Comparison of ENCODE assay signal across 11 cellular contexts in the genomic region with DNA sequence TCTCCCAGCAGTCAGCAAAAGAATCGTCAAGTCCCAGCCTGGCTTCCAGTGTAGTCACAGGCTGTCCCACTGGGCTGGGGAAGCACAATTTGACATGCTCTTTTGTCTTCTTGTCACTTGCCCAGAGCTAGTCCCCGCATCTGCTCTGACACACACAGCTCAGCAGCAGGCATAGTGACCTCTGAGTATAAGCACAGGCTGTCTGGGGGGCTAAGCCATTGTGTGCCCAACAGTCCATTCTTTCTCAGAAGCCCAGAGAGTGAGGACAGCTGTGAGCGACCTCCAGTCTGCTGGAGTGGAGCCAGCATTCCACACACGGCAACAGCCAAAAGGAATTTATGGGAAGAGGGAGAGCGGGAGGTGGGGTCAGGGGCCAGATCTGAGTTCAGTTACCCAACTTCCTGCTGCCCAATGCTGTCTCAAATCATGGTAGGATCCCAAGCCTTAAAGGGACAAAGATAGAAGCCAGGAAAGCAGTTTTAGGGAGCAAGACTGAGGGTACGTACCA. TPM values are rescaled to one million over a fixed set of nuclear protein-coding genes. Genes with fewer than 3 reads are reported as not detected.
DNase-seq lines count a peak whose midpoint lies in the region; ATAC-seq, FAIRE-seq and TF ChIP-seq lines count a peak whose summit lies in the region.
"Had no signal": no experiment of that assay in that cellular context is flagged by ENCODE, and none has a peak within 500 bp of the region (broad histone marks: within the 10 kb centered on the region; RNA-seq: fewer than 3 reads in every experiment).

No MANE protein-coding gene starts in this region.

- H4K20me1 ChIP-seq in HepG2 (ENCODE audit: insufficient read depth, low read length), result no peaks in the 10 kb centered on the region

- intact Hi-C loops in Right ventricle myocardium inferior (cut with DNase I), result no loop called here
- intact Hi-C loops in HepG2 (cut with micrococcal nuclease; ENCODE audit: unreplicated experiment), result loop anchor here (2.0 kb wide), 1 partner anchor 71 kb away; no protein-coding TSS in a partner anchor

- POLR2A ChIA-PET in HepG2 (lab: Yijun Ruan, JAX), result interaction anchor here (1.8 kb wide), 1 partner anchor 60 kb away, joined by 5 read pairs; a partner anchor contains a TSS

- no peak overlapping the region for H3K4me3 ChIP-seq in right atrium auricular region
- H3K4me3 ChIP-seq in HepG2 (replicated peaks in 1 of 3; ENCODE audit: insufficient read depth in 1 of 3, low read depth in 2 of 3, low read length in 3 of 3), result peak overlapping the region in 2 of 3 experiments; percentile 18 to 44; a peak in 3 of 6 replicates

- CTCF ChIA-PET in HepG2 (lab: Yijun Ruan, JAX; ENCODE audit: low intra/inter-chr PET ratio, low total read pairs), result interaction anchor here (1.0 kb wide), 1 partner anchor 125 kb away, joined by 3 read pairs; no protein-coding TSS in a partner anchor

- H3K4me2 ChIP-seq in HepG2 (ENCODE audit: low read depth, low read length), result peak overlapping the region; percentile 71

- H2AFZ ChIP-seq in HepG2 (ENCODE audit: low read length), result peak overlapping the region; percentile 45

- no peak overlapping the region for H3K27ac Mint-ChIP-seq in stimulated activated effector memory CD8-positive, alpha-beta T cell treated with anti-CD3 and anti-CD28 coated beads, Interleukin-12 subunit alpha, Interleukin-12 subunit beta, amount 100 ng/mL, for 72 hours
- H3K27ac Mint-ChIP-seq: B cell had no signal

- H3K9me3 Mint-ChIP-seq in stimulated activated effector memory CD8-positive, alpha-beta T cell treated with anti-CD3 and anti-CD28 coated beads, Interleukin-12 subunit alpha, Interleukin-12 subunit beta, amount 100 ng/mL, for 72 hours, result no peaks in the 10 kb centered on the region

- ATAC-seq in Right ventricle myocardium inferior, result peak; percentile 50
- peak; percentile 92 for ATAC-seq in HepG2
- no peak for ATAC-seq in stimulated activated effector memory CD8-positive, alpha-beta T cell treated with anti-CD3 and anti-CD28 coated beads, Interleukin-12 subunit alpha, Interleukin-12 subunit beta, amount 100 ng/mL, for 72 hours

- no TSS peak for BruUV-seq in HepG2 (replicated peaks; lab: Mats Ljungman, UMichigan)

- DNase-seq in Right ventricle myocardium inferior (ENCODE audit: missing footprints) (no peak), right atrium auricular region (ENCODE audit: low spot score) (no peak), dermis blood vessel endothelial cell (peak; percentile 94), HepG2 (ENCODE audit: low spot score) (peak; percentile 92), putamen (ENCODE audit: low spot score) (no peak), DMS79 treated with DMSO at 0.1 percent for 48 hours (lab: John Stamatoyannopoulos, UW) (no peak), dedifferentiated amniotic fluid mesenchymal stem cell (ENCODE audit: extremely low spot score) (no peak)
- DNase-seq in stimulated activated effector memory CD8-positive, alpha-beta T cell treated with anti-CD3 and anti-CD28 coated beads, Interleukin-12 subunit alpha, Interleukin-12 subunit beta, amount 100 ng/mL, for 72 hours (ENCODE audit: low spot score in 2 of 2), result no peak
- DNase-seq: NCI-H187 had no signal

- H3K36me3 Mint-ChIP-seq in stimulated activated effector memory CD8-positive, alpha-beta T cell treated with anti-CD3 and anti-CD28 coated beads, Interleukin-12 subunit alpha, Interleukin-12 subunit beta, amount 100 ng/mL, for 72 hours, result no peaks in the 10 kb centered on the region

- in situ Hi-C loops in HepG2 (cut with HindIII; ENCODE audit: extremely low pct_ligation_motif_present, low pct_unique_long_range_greater_than_20kb), result no loop called here

- H3K27me3 ChIP-seq in right atrium auricular region, result no peaks in the 10 kb centered on the region
- H3K27me3 ChIP-seq in HepG2 (ENCODE audit: control insufficient read depth in 1 of 2, insufficient read depth in 2 of 2, low read length in 2 of 2), result peaks cover 0 to 3% of the 10 kb centered on the region in 2 experiments; a peak in 1 of 5 replicates

- H3K27ac ChIP-seq in right atrium auricular region (no peak overlapping the region), HepG2 (ENCODE audit: extremely low read length, insufficient read depth, low read length) (peak overlapping the region; percentile 16)

- H3K4me1 ChIP-seq in right atrium auricular region (peaks cover 0 to 14% of the 10 kb centered on the region in 2 donors), HepG2 (ENCODE audit: insufficient read depth, low read length) (peaks cover 40% of the 10 kb centered on the region)

- TF ChIP-seq CTCF in right atrium auricular region (IDR thresholded peaks at IDR 0.05) (no peak), HepG2 (CRISPR knock-in tag; IDR thresholded peaks at IDR 0.05) (no peak)

- TF ChIP-seq POLR2A in HepG2 (IDR thresholded peaks at IDR 0.05; ENCODE audit: insufficient read depth in 1 of 2, low read depth in 2 of 2, low read length in 2 of 2), result no peak

- 2% methylated on average over 6 of the region's 6 CpGs for WGBS in HepG2 (ENCODE audit: low lambda C conversion rate)

- H3K4me3 Mint-ChIP-seq in stimulated activated effector memory CD8-positive, alpha-beta T cell treated with anti-CD3 and anti-CD28 coated beads, Interleukin-12 subunit alpha, Interleukin-12 subunit beta, amount 100 ng/mL, for 72 hours, result no peak overlapping the region
- H3K4me3 Mint-ChIP-seq: B cell had no signal

- TF ChIP-seq RAD21 in HepG2 (CRISPR knock-in tag; IDR thresholded peaks at IDR 0.05), result no peak

- no peaks in the 10 kb centered on the region for H3K79me2 ChIP-seq in HepG2 (ENCODE audit: insufficient read depth, low read length)

- H3K9me3 ChIP-seq in right atrium auricular region (no peaks in the 10 kb centered on the region), HepG2 (ENCODE audit: low read length) (no peaks in the 10 kb centered on the region)

- H3K36me3 ChIP-seq in right atrium auricular region, result no peaks in the 10 kb centered on the region
- no peaks in the 10 kb centered on the region for H3K36me3 ChIP-seq in HepG2 (replicated peaks in 1 of 2; ENCODE audit: control insufficient read depth in 1 of 2, insufficient read depth in 2 of 2, low read length in 2 of 2)

- no peak overlapping the region for H3K9ac ChIP-seq in HepG2 (ENCODE audit: insufficient read depth, low read depth, low read length)

- peaks cover 8% of the 10 kb centered on the region for H3K4me1 Mint-ChIP-seq in stimulated activated effector memory CD8-positive, alpha-beta T cell treated with anti-CD3 and anti-CD28 coated beads, Interleukin-12 subunit alpha, Interleukin-12 subunit beta, amount 100 ng/mL, for 72 hours
- H3K4me1 Mint-ChIP-seq: B cell had no signal

- peak; percentile 80 for FAIRE-seq in HepG2 (lab: Jason Lieb, UNC)
- FAIRE-seq: bronchial epithelial cell had no signal

- TF ChIP-seq EP300 in HepG2 (IDR thresholded peaks at IDR 0.05; ENCODE audit: low read depth in 2 of 2, low read length in 2 of 2), result peak in 1 of 2 experiments; percentile 23; a peak in 1 of 4 replicates
- TF ChIP-seq EP300 in HepG2 (CRISPR knock-in tag; IDR thresholded peaks at IDR 0.05; ENCODE audit: borderline replicate concordance), result peak; percentile 68

TF ChIP-seq in HepG2, 621 proteins besides CTCF, POLR2A, EP300 and RAD21 (continues in another document):
- TF ChIP-seq RBFOX2 (IDR thresholded peaks at IDR 0.05; ENCODE audit: low read depth, low read length), result no peak
- TF ChIP-seq, protein P1, sequence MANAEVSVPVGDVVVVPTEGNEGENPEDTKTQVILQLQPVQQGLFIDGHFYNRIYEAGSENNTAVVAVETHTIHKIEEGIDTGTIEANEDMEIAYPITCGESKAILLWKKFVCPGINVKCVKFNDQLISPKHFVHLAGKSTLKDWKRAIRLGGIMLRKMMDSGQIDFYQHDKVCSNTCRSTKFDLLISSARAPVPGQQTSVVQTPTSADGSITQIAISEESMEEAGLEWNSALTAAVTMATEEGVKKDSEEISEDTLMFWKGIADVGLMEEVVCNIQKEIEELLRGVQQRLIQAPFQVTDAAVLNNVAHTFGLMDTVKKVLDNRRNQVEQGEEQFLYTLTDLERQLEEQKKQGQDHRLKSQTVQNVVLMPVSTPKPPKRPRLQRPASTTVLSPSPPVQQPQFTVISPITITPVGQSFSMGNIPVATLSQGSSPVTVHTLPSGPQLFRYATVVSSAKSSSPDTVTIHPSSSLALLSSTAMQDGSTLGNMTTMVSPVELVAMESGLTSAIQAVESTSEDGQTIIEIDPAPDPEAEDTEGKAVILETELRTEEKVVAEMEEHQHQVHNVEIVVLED (CRISPR knock-in tag; IDR thresholded peaks at IDR 0.05; ENCODE audit: borderline replicate concordance), result 0 out of 2 replicates have a peak, but pooled peaks have one; percentile 33
- TF ChIP-seq ARNT (IDR thresholded peaks at IDR 0.05), result no peak
- peak; percentile 75 for TF ChIP-seq NR2F6 (IDR thresholded peaks at IDR 0.05)
- TF ChIP-seq NR2F6 (CRISPR knock-in tag; IDR thresholded peaks at IDR 0.05), result peak; percentile 92
- peak; percentile 77; the same call in 1 of the 2 replicates for TF ChIP-seq ZMYM4 (CRISPR knock-in tag; IDR thresholded peaks at IDR 0.05)

RNA-seq across cellular contexts. Expression of a gene that starts 59.8 kb away (rescaled TPM):
- total RNA-seq in Right ventricle myocardium inferior (397 TPM), right atrium auricular region (100 to 1,000 TPM; 185 to 213 TPM), dermis blood vessel endothelial cell (126 and 143 TPM in 2 replicates), HepG2 (2016; rRNA removed; fragmentation: Illumina TruSeq; extraction: Trizol) (109 and 209 TPM in 2 replicates)
- 28.8 and 29.0 TPM in 2 replicates for total RNA-seq in HepG2 (2016; cell fraction: cytosol; rRNA removed; fragmentation: Illumina TruSeq; extraction: Trizol; ENCODE audit: low read depth)
- total RNA-seq in HepG2 (2016; cell fraction: insoluble cytoplasmic fraction; rRNA removed; fragmentation: Illumina TruSeq; extraction: Trizol), result 121 and 212 TPM in 2 replicates
- total RNA-seq in HepG2 (2016; cell fraction: membrane; rRNA removed; fragmentation: Illumina TruSeq; extraction: Trizol), result 59.6 and 72.2 TPM in 2 replicates
- total RNA-seq in HepG2 (2016; cell fraction: nucleus; rRNA removed; fragmentation: Illumina TruSeq; extraction: Trizol), result 57.8 and 68.3 TPM in 2 replicates
- polyA plus RNA-seq in HepG2 (2011; rRNA removed), result 33.8 and 46.9 TPM in 2 replicates
- 16.7 and 32.3 TPM in 2 replicates for polyA plus RNA-seq in HepG2 (2011; cell fraction: cytosol; rRNA removed)
- 10.9 and 14.0 TPM in 2 replicates for polyA plus RNA-seq in HepG2 (2011; cell fraction: nucleus; rRNA removed)
- 59.6 and 76.3 TPM in 2 replicates for polyA plus RNA-seq in HepG2 (2012)
- 16.4 and 17.8 TPM in 2 replicates for polyA plus RNA-seq in HepG2 (2016; cell fraction: cytosol; fragmentation: Illumina TruSeq; extraction: Trizol; ENCODE audit: low read depth)
- polyA plus RNA-seq in HepG2 (2016; cell fraction: insoluble cytoplasmic fraction; fragmentation: Illumina TruSeq; extraction: Trizol; ENCODE audit: low read depth), result 155 and 164 TPM in 2 replicates
- 52.5 and 53.7 TPM in 2 replicates for polyA plus RNA-seq in HepG2 (2016; cell fraction: membrane; fragmentation: Illumina TruSeq; extraction: Trizol; ENCODE audit: low read depth)
- 64.6 and 65.7 TPM in 2 replicates for polyA plus RNA-seq in HepG2 (2016; cell fraction: nucleus; fragmentation: Illumina TruSeq; extraction: Trizol; ENCODE audit: insufficient read depth, low read depth)
- polyA minus RNA-seq in HepG2 (2011; rRNA and poly(A)+ RNA removed; ENCODE audit: low replicate concordance), result 97.2 and 138 TPM in 2 replicates
- polyA minus RNA-seq in HepG2 (2011; cell fraction: cytosol; rRNA and poly(A)+ RNA removed), result 91.3 and 96.5 TPM in 2 replicates
- 80.1 and 83.7 TPM in 2 replicates for polyA minus RNA-seq in HepG2 (2011; cell fraction: nucleus; rRNA and poly(A)+ RNA removed)

Comparison
In these comparisons a context has a peak if more than half of its experiments do, and no peak if none do; other contexts are left out.
1. DNase-seq: peak in dermis blood vessel endothelial cell (single experiment) and HepG2 (single experiment); none in Right ventricle myocardium inferior (single experiment), right atrium auricular region (single experiment), putamen (single experiment), stimulated activated effector memory CD8-positive, alpha-beta T cell treated with anti-CD3 and anti-CD28 coated beads, Interleukin-12 subunit alpha, Interleukin-12 subunit beta, amount 100 ng/mL, for 72 hours (0 of 2), DMS79 treated with DMSO at 0.1 percent for 48 hours (single experiment) and dedifferentiated amniotic fluid mesenchymal stem cell (single experiment).
2. H3K4me3 ChIP-seq: peak in HepG2 (2 of 3); none in right atrium auricular region (0 of 2).